ENCODE assay signal across 32 cellular contexts in genomic region chr17:43155666-43156065, GRCh38. TPM values are rescaled to one million over a fixed set of nuclear protein-coding genes. Genes with fewer than 3 reads are reported as not detected.
DNase-seq lines count a peak whose midpoint lies in the region; ATAC-seq, FAIRE-seq and TF ChIP-seq lines count a peak whose summit lies in the region.
"Had no signal": no experiment of that assay in that cellular context is flagged by ENCODE, and none has a peak within 500 bp of the region (broad histone marks: within the 10 kb centered on the region; RNA-seq: fewer than 3 reads in every experiment).

No MANE protein-coding gene starts in this region.

- CTCF ChIA-PET in HepG2 (lab: Yijun Ruan, JAX; ENCODE audit: low intra/inter-chr PET ratio, low total read pairs) (no interaction called here), Caco-2 (lab: Charles Lee) (interaction anchor here (1.1 kb wide), 1 partner anchor 14 kb away, joined by 9 read pairs; no protein-coding TSS in a partner anchor)

- peaks cover 31% of the 10 kb centered on the region for H3K36me3 Mint-ChIP-seq in Caco-2 (ENCODE audit: insufficient read depth, unreplicated experiment)

- H3K27ac ChIP-seq in HepG2 (ENCODE audit: extremely low read length, insufficient read depth, low read length): no peak overlapping the region
- no peak overlapping the region for H3K27ac ChIP-seq in right lobe of liver
- H3K27ac ChIP-seq: 22Rv1; A549; BLaER1; BLaER1 treated with 17β-estradiol and CSF1 and Interleukin-3, amounts not matched to agents 10 nM and 100 nM; C4-2B had no signal

- no peak overlapping the region for H2AFZ ChIP-seq in HepG2 (ENCODE audit: low read length)

- BruUV-seq in HepG2 (replicated peaks; lab: Mats Ljungman, UMichigan): no TSS peak
- no TSS peak for BruUV-seq in Caco-2 (replicated peaks; lab: Mats Ljungman, UMichigan)

- no peak overlapping the region for H3K4me3 Mint-ChIP-seq in Caco-2 (ENCODE audit: unreplicated experiment)
- H3K4me3 Mint-ChIP-seq: B cell; CD14-positive monocyte; CD4-positive, alpha-beta memory T cell; CD4-positive, alpha-beta T cell; CD4-positive, CD25-positive, alpha-beta regulatory T cell; CD8-positive, alpha-beta memory T cell; CD8-positive, alpha-beta T cell had no signal

- peaks cover 8% of the 10 kb centered on the region for H3K4me1 Mint-ChIP-seq in Caco-2 (ENCODE audit: low read depth, unreplicated experiment)
- H3K4me1 Mint-ChIP-seq: B cell; CD8-positive, alpha-beta memory T cell had no signal

- H3K4me3 ChIP-seq in HepG2 (replicated peaks in 1 of 3; ENCODE audit: insufficient read depth in 1 of 3, low read depth in 2 of 3, low read length in 3 of 3) (no peak overlapping the region), right lobe of liver (no peak overlapping the region), Caco-2 (ENCODE audit: low read depth, low read length) (no peak overlapping the region)
- H3K4me3 ChIP-seq: A549; BLaER1; BLaER1 treated with 17β-estradiol and CSF1 and Interleukin-3, amounts not matched to agents 10 nM and 100 nM had no signal

- H3K36me3 ChIP-seq in HepG2 (replicated peaks in 1 of 2; ENCODE audit: control insufficient read depth in 1 of 2, insufficient read depth in 2 of 2, low read length in 2 of 2) (no peaks in the 10 kb centered on the region; a peak in 2 of 5 replicates), right lobe of liver (no peaks in the 10 kb centered on the region), Caco-2 (ENCODE audit: control insufficient read depth, insufficient read depth, low read length) (no peaks in the 10 kb centered on the region)

- H3K9ac ChIP-seq in HepG2 (ENCODE audit: insufficient read depth, low read depth, low read length): no peak overlapping the region
- H3K9ac ChIP-seq: BLaER1; BLaER1 treated with 17β-estradiol and CSF1 and Interleukin-3, amounts not matched to agents 10 nM and 100 nM had no signal

- POLR2A ChIA-PET in HepG2 (lab: Yijun Ruan, JAX) (no interaction called here), Caco-2 (lab: Charles Lee) (interaction anchor here (0.6 kb wide), 1 partner anchor 217 kb away, joined by 10 read pairs; no protein-coding TSS in a partner anchor)

- H3K9me3 ChIP-seq in HepG2 (ENCODE audit: low read length) (no peaks in the 10 kb centered on the region), right lobe of liver (no peaks in the 10 kb centered on the region), Caco-2 (peaks cover 11% of the 10 kb centered on the region; the same call in 1 of the 2 replicates)
- H3K9me3 ChIP-seq: BE2C had no signal

- H3K79me2 ChIP-seq in HepG2 (ENCODE audit: insufficient read depth, low read length): no peaks in the 10 kb centered on the region

- no peak for FAIRE-seq in HepG2 (lab: Jason Lieb, UNC)
- FAIRE-seq: A204.1, A549, D721Med had no signal

- no peak overlapping the region for H3K27ac Mint-ChIP-seq in Caco-2 (ENCODE audit: unreplicated experiment)
- H3K27ac Mint-ChIP-seq: B cell; CD4-positive, alpha-beta memory T cell; CD4-positive, alpha-beta T cell; CD8-positive, alpha-beta T cell had no signal

- WGBS in HepG2 (ENCODE audit: low lambda C conversion rate): 52% methylated on average over 3 of the region's 3 CpGs
- WGBS in right lobe of liver (ENCODE audit: insufficient coverage, low coverage, low lambda C conversion rate, missing lambda C conversion rate): 58% methylated on average over 3 of the region's 3 CpGs

- no peaks in the 10 kb centered on the region for H3K9me3 Mint-ChIP-seq in Caco-2 (ENCODE audit: unreplicated experiment)

- intact Hi-C loops in HepG2 (cut with micrococcal nuclease; ENCODE audit: unreplicated experiment): no loop called here
- intact Hi-C loops in right lobe of liver (cut with DNase I): no loop called here
- intact Hi-C loops in Caco-2 (cut with micrococcal nuclease; ENCODE audit: unreplicated experiment): loop anchor here (1.0 kb wide), 1 partner anchor 14 kb away; no protein-coding TSS in a partner anchor

- no peak for TF ChIP-seq RAD21 in HepG2 (CRISPR knock-in tag; IDR thresholded peaks at IDR 0.05)

- TF ChIP-seq POLR2A in HepG2 (IDR thresholded peaks at IDR 0.05; ENCODE audit: insufficient read depth in 1 of 2, low read depth in 2 of 2, low read length in 2 of 2) (no peak), right lobe of liver (IDR thresholded peaks at IDR 0.05) (no peak)

- H3K27me3 ChIP-seq in HepG2 (ENCODE audit: control insufficient read depth in 1 of 2, insufficient read depth in 2 of 2, low read length in 2 of 2): no peaks in the 10 kb centered on the region
- H3K27me3 ChIP-seq in right lobe of liver: no peaks in the 10 kb centered on the region
- no peaks in the 10 kb centered on the region for H3K27me3 ChIP-seq in Caco-2 (replicated peaks; ENCODE audit: control insufficient read depth, insufficient read depth, low read length)
- H3K27me3 ChIP-seq: BE2C; BLaER1; BLaER1 treated with 17β-estradiol and CSF1 and Interleukin-3, amounts not matched to agents 10 nM and 100 nM had no signal

- in situ Hi-C loops in HepG2 (cut with HindIII; ENCODE audit: extremely low pct_ligation_motif_present, low pct_unique_long_range_greater_than_20kb): no loop called here

- no peak for TF ChIP-seq EP300 in HepG2 (IDR thresholded peaks at IDR 0.05; ENCODE audit: low read depth in 2 of 2, low read length in 2 of 2)
- TF ChIP-seq EP300 in HepG2 (CRISPR knock-in tag; IDR thresholded peaks at IDR 0.05; ENCODE audit: borderline replicate concordance): no peak

- no peak overlapping the region for H3K4me2 ChIP-seq in HepG2 (ENCODE audit: low read depth, low read length)
- H3K4me2 ChIP-seq: A549; BLaER1; BLaER1 treated with 17β-estradiol and CSF1 and Interleukin-3, amounts not matched to agents 10 nM and 100 nM had no signal

- ATAC-seq in HepG2 (peak; percentile 41), right lobe of liver (no peak)
- ATAC-seq: A549; CD8-positive, alpha-beta T cell had no signal

- no peak for DNase-seq in HepG2 (ENCODE audit: low spot score)
- no peak for DNase-seq in right lobe of liver
- DNase-seq in Caco-2: peak; percentile 55 to 61
- DNase-seq in activated naive CD4-positive, alpha-beta T cell treated with Interleukin-2 at 50 U/mL for 16 hours: no peak
- DNase-seq: 8988T; ACHN; AML-193; BE2C; C1 segment of cervical spinal cord; Calu3; CD4-positive, alpha-beta memory T cell; CD4-positive, alpha-beta T cell; CD4-positive, CD25-positive, alpha-beta regulatory T cell; CD8-positive, alpha-beta memory T cell; CD8-positive, alpha-beta T cell; COR-L47; DMS 273 treated with DMSO at 0.1 percent for 48 hours; DMS153; DMS53; DMS79; DMS79 treated with DMSO at 0.1 percent for 48 hours; DND-41; EL had no signal

- no peaks in the 10 kb centered on the region for H4K20me1 ChIP-seq in HepG2 (ENCODE audit: insufficient read depth, low read length)
- H4K20me1 ChIP-seq: BLaER1; BLaER1 treated with 17β-estradiol and CSF1 and Interleukin-3, amounts not matched to agents 10 nM and 100 nM had no signal

- H3K4me1 ChIP-seq in HepG2 (ENCODE audit: insufficient read depth, low read length) (peaks cover 44% of the 10 kb centered on the region), right lobe of liver (peaks cover 0 to 13% (median 0%) of the 10 kb centered on the region in 4 donors), Caco-2 (peaks cover 18% of the 10 kb centered on the region)
- H3K4me1 ChIP-seq: A549; BE2C; BLaER1; BLaER1 treated with 17β-estradiol and CSF1 and Interleukin-3, amounts not matched to agents 10 nM and 100 nM had no signal

- TF ChIP-seq CTCF in HepG2 (CRISPR knock-in tag; IDR thresholded peaks at IDR 0.05): no peak
- no peak for TF ChIP-seq CTCF in right lobe of liver (IDR thresholded peaks at IDR 0.05)
- no peak for TF ChIP-seq CTCF in Caco-2 (IDR thresholded peaks at IDR 0.05; ENCODE audit: insufficient read depth in 1 of 2, low read depth in 1 of 2, low read length in 1 of 2, severe bottlenecking in 1 of 2, unreplicated experiment in 1 of 2)

- no peaks in the 10 kb centered on the region for H3K27me3 Mint-ChIP-seq in Caco-2 (ENCODE audit: insufficient read depth, unreplicated experiment)
- H3K27me3 Mint-ChIP-seq: B cell; CD4-positive, alpha-beta memory T cell; CD4-positive, alpha-beta T cell; CD4-positive, CD25-positive, alpha-beta regulatory T cell; CD8-positive, alpha-beta memory T cell had no signal

RNA-seq across cellular contexts. Expression of gene NBR1, which starts 15.3 kb away (rescaled TPM):
- total RNA-seq in HepG2 (2016; rRNA removed; fragmentation: Illumina TruSeq; extraction: Trizol) (51.7 and 79.0 TPM in 2 replicates), right lobe of liver (10 to 100 TPM; 34.7 to 71.0 (median 49.2) TPM), Caco-2 (2022) (53.9 and 55.4 TPM in 2 replicates)
- total RNA-seq in HepG2 (2016; cell fraction: cytosol; rRNA removed; fragmentation: Illumina TruSeq; extraction: Trizol; ENCODE audit: low read depth): 9.9 and 10.8 TPM in 2 replicates
- 50.3 and 77.3 TPM in 2 replicates for total RNA-seq in HepG2 (2016; cell fraction: insoluble cytoplasmic fraction; rRNA removed; fragmentation: Illumina TruSeq; extraction: Trizol)
- total RNA-seq in HepG2 (2016; cell fraction: membrane; rRNA removed; fragmentation: Illumina TruSeq; extraction: Trizol): 20.1 and 22.1 TPM in 2 replicates
- 35.7 and 36.9 TPM in 2 replicates for total RNA-seq in HepG2 (2016; cell fraction: nucleus; rRNA removed; fragmentation: Illumina TruSeq; extraction: Trizol)
- 102 and 121 TPM in 2 replicates for polyA plus RNA-seq in HepG2 (2011; rRNA removed)
- 87.1 and 91.6 TPM in 2 replicates for polyA plus RNA-seq in HepG2 (2011; cell fraction: cytosol; rRNA removed)
- polyA plus RNA-seq in HepG2 (2011; cell fraction: nucleus; rRNA removed): 53.9 and 55.2 TPM in 2 replicates
- polyA plus RNA-seq in HepG2 (2012): 78.0 and 105 TPM in 2 replicates
- polyA plus RNA-seq in HepG2 (2016; cell fraction: cytosol; fragmentation: Illumina TruSeq; extraction: Trizol; ENCODE audit: low read depth): 5.5 and 5.9 TPM in 2 replicates
- polyA plus RNA-seq in HepG2 (2016; cell fraction: insoluble cytoplasmic fraction; fragmentation: Illumina TruSeq; extraction: Trizol; ENCODE audit: low read depth): 70.0 and 71.8 TPM in 2 replicates
- 8.4 and 9.8 TPM in 2 replicates for polyA plus RNA-seq in HepG2 (2016; cell fraction: membrane; fragmentation: Illumina TruSeq; extraction: Trizol; ENCODE audit: low read depth)
- 40.5 and 50.3 TPM in 2 replicates for polyA plus RNA-seq in HepG2 (2016; cell fraction: nucleus; fragmentation: Illumina TruSeq; extraction: Trizol; ENCODE audit: insufficient read depth, low read depth)
- 94.6 and 191 TPM in 2 replicates for polyA minus RNA-seq in HepG2 (2011; rRNA and poly(A)+ RNA removed; ENCODE audit: low replicate concordance)
- 125 and 130 TPM in 2 replicates for polyA minus RNA-seq in HepG2 (2011; cell fraction: cytosol; rRNA and poly(A)+ RNA removed)
- polyA minus RNA-seq in HepG2 (2011; cell fraction: nucleus; rRNA and poly(A)+ RNA removed): 95.0 and 120 TPM in 2 replicates

RNA-seq across cellular contexts. Expression of gene BRCA1, which starts 30.5 kb away (rescaled TPM):
- total RNA-seq in HepG2 (2016; rRNA removed; fragmentation: Illumina TruSeq; extraction: Trizol) (37.5 and 56.0 TPM in 2 replicates), right lobe of liver (1 to 10 TPM; 3.1 to 6.7 (median 3.9) TPM), Caco-2 (2022) (50.8 and 51.1 TPM in 2 replicates)
- total RNA-seq in HepG2 (2016; cell fraction: cytosol; rRNA removed; fragmentation: Illumina TruSeq; extraction: Trizol; ENCODE audit: low read depth): 16.6 and 20.8 TPM in 2 replicates
- total RNA-seq in HepG2 (2016; cell fraction: insoluble cytoplasmic fraction; rRNA removed; fragmentation: Illumina TruSeq; extraction: Trizol): 33.8 and 58.4 TPM in 2 replicates
- total RNA-seq in HepG2 (2016; cell fraction: membrane; rRNA removed; fragmentation: Illumina TruSeq; extraction: Trizol): 19.3 and 20.3 TPM in 2 replicates
- 37.0 and 37.3 TPM in 2 replicates for total RNA-seq in HepG2 (2016; cell fraction: nucleus; rRNA removed; fragmentation: Illumina TruSeq; extraction: Trizol)
- polyA plus RNA-seq in HepG2 (2011; rRNA removed): 11.7 and 13.3 TPM in 2 replicates
- 6.1 and 11.1 TPM in 2 replicates for polyA plus RNA-seq in HepG2 (2011; cell fraction: cytosol; rRNA removed)
- 9.8 and 16.5 TPM in 2 replicates for polyA plus RNA-seq in HepG2 (2011; cell fraction: nucleus; rRNA removed)
- 5.2 and 10.0 TPM in 2 replicates for polyA plus RNA-seq in HepG2 (2012)
- 1.1 TPM in 2 replicates for polyA plus RNA-seq in HepG2 (2016; cell fraction: cytosol; fragmentation: Illumina TruSeq; extraction: Trizol; ENCODE audit: low read depth)
- 25.6 and 29.6 TPM in 2 replicates for polyA plus RNA-seq in HepG2 (2016; cell fraction: insoluble cytoplasmic fraction; fragmentation: Illumina TruSeq; extraction: Trizol; ENCODE audit: low read depth)
- polyA plus RNA-seq in HepG2 (2016; cell fraction: membrane; fragmentation: Illumina TruSeq; extraction: Trizol; ENCODE audit: low read depth): 3.8 and 3.9 TPM in 2 replicates
- 39.1 and 42.0 TPM in 2 replicates for polyA plus RNA-seq in HepG2 (2016; cell fraction: nucleus; fragmentation: Illumina TruSeq; extraction: Trizol; ENCODE audit: insufficient read depth, low read depth)
- 45.8 and 194 TPM in 2 replicates for polyA minus RNA-seq in HepG2 (2011; rRNA and poly(A)+ RNA removed; ENCODE audit: low replicate concordance)
- polyA minus RNA-seq in HepG2 (2011; cell fraction: cytosol; rRNA and poly(A)+ RNA removed): 13.8 and 15.9 TPM in 2 replicates
- polyA minus RNA-seq in HepG2 (2011; cell fraction: nucleus; rRNA and poly(A)+ RNA removed): 29.7 and 36.7 TPM in 2 replicates

RNA-seq across cellular contexts. Expression of gene TMEM106A, which starts 56.0 kb away (rescaled TPM):
- total RNA-seq in HepG2 (2016; rRNA removed; fragmentation: Illumina TruSeq; extraction: Trizol) (7.3 and 16.9 TPM in 2 replicates), right lobe of liver (1 to 10 TPM; 3.1 to 8.4 (median 4.5) TPM), Caco-2 (2022) (6.9 and 8.0 TPM in 2 replicates)
- total RNA-seq in HepG2 (2016; cell fraction: cytosol; rRNA removed; fragmentation: Illumina TruSeq; extraction: Trizol; ENCODE audit: low read depth): 3.9 and 4.5 TPM in 2 replicates
- total RNA-seq in HepG2 (2016; cell fraction: insoluble cytoplasmic fraction; rRNA removed; fragmentation: Illumina TruSeq; extraction: Trizol): 6.1 and 18.6 TPM in 2 replicates
- 6.4 and 6.9 TPM in 2 replicates for total RNA-seq in HepG2 (2016; cell fraction: membrane; rRNA removed; fragmentation: Illumina TruSeq; extraction: Trizol)
- total RNA-seq in HepG2 (2016; cell fraction: nucleus; rRNA removed; fragmentation: Illumina TruSeq; extraction: Trizol): 20.5 and 23.8 TPM in 2 replicates
- 34.9 and 35.9 TPM in 2 replicates for polyA plus RNA-seq in HepG2 (2011; rRNA removed)
- polyA plus RNA-seq in HepG2 (2011; cell fraction: cytosol; rRNA removed): 23.9 and 25.0 TPM in 2 replicates
- 47.7 and 53.8 TPM in 2 replicates for polyA plus RNA-seq in HepG2 (2011; cell fraction: nucleus; rRNA removed)
- 16.4 and 17.3 TPM in 2 replicates for polyA plus RNA-seq in HepG2 (2012)
- 1.5 and 1.7 TPM in 2 replicates for polyA plus RNA-seq in HepG2 (2016; cell fraction: cytosol; fragmentation: Illumina TruSeq; extraction: Trizol; ENCODE audit: low read depth)
- polyA plus RNA-seq in HepG2 (2016; cell fraction: insoluble cytoplasmic fraction; fragmentation: Illumina TruSeq; extraction: Trizol; ENCODE audit: low read depth): 4.9 and 7.2 TPM in 2 replicates
- 2.8 and 3.9 TPM in 2 replicates for polyA plus RNA-seq in HepG2 (2016; cell fraction: membrane; fragmentation: Illumina TruSeq; extraction: Trizol; ENCODE audit: low read depth)
- 25.2 and 27.5 TPM in 2 replicates for polyA plus RNA-seq in HepG2 (2016; cell fraction: nucleus; fragmentation: Illumina TruSeq; extraction: Trizol; ENCODE audit: insufficient read depth, low read depth)
- 1.4 and 123 TPM in 2 replicates for polyA minus RNA-seq in HepG2 (2011; rRNA and poly(A)+ RNA removed; ENCODE audit: low replicate concordance)
- 16.5 and 18.7 TPM in 2 replicates for polyA minus RNA-seq in HepG2 (2011; cell fraction: cytosol; rRNA and poly(A)+ RNA removed)
- 64.1 and 65.3 TPM in 2 replicates for polyA minus RNA-seq in HepG2 (2011; cell fraction: nucleus; rRNA and poly(A)+ RNA removed)

Comparison
In these comparisons a context has a peak if more than half of its experiments do, and no peak if none do; other contexts are left out.
1. DNase-seq: peak in Caco-2 (2 of 2); none in HepG2 (single experiment), right lobe of liver (0 of 3) and activated naive CD4-positive, alpha-beta T cell treated with Interleukin-2 at 50 U/mL for 16 hours (single experiment).